1 cellular context compared by ENCODE assay signal in genomic region chr16:30949655-30950515, GRCh38.
TF ChIP-seq lines count a peak whose summit lies in the region.

No MANE protein-coding gene starts in this region.

TF ChIP-seq in HepG2, 621 proteins besides CTCF, POLR2A, EP300 and RAD21 (continued from another document):
- TF ChIP-seq ARID5B (CRISPR knock-in tag; IDR thresholded peaks at IDR 0.05) (peak; percentile 80), FLYWCH1 (CRISPR knock-in tag; IDR thresholded peaks at IDR 0.05) (no peak), SP1 (IDR thresholded peaks at IDR 0.05) (no peak), SP1 (CRISPR knock-in tag; IDR thresholded peaks at IDR 0.05) (peak; percentile 84), EHMT2 (IDR thresholded peaks at IDR 0.05; ENCODE audit: borderline replicate concordance, low read depth, low read length) (no peak), ZNF431 (CRISPR knock-in tag; IDR thresholded peaks at IDR 0.05; ENCODE audit: borderline replicate concordance, low read depth) (no peak; the same call in 1 of the 2 replicates), ZNF546 (CRISPR knock-in tag; conservative IDR thresholded peaks at IDR 0.05) (no peak; the same call in 1 of the 2 replicates), NFE2L1 (CRISPR knock-in tag; IDR thresholded peaks at IDR 0.05; ENCODE audit: borderline replicate concordance) (no peak), TRAFD1 (CRISPR knock-in tag; IDR thresholded peaks at IDR 0.05; ENCODE audit: borderline replicate concordance) (0 out of 2 replicates have a peak, but pooled peaks have one; percentile 54), FOXO1 (CRISPR knock-in tag; IDR thresholded peaks at IDR 0.05) (peak; percentile 86), TFDP2 (CRISPR knock-in tag; IDR thresholded peaks at IDR 0.05) (peak; percentile 58; the same call in 1 of the 2 replicates), ZNF788 (CRISPR knock-in tag; IDR thresholded peaks at IDR 0.05; ENCODE audit: borderline replicate concordance) (peak; percentile 98), NAIF1 (CRISPR knock-in tag; IDR thresholded peaks at IDR 0.05; ENCODE audit: borderline replicate concordance) (no peak; the same call in 1 of the 2 replicates), ZBTB10 (CRISPR knock-in tag; IDR thresholded peaks at IDR 0.05; ENCODE audit: borderline replicate concordance) (0 out of 2 replicates have a peak, but pooled peaks have one; percentile 22), ZNF598 (CRISPR knock-in tag; IDR thresholded peaks at IDR 0.05; ENCODE audit: borderline replicate concordance) (no peak), ZBTB7B (CRISPR knock-in tag; IDR thresholded peaks at IDR 0.05) (peak; percentile 84), MXD4 (CRISPR knock-in tag; IDR thresholded peaks at IDR 0.05) (peak; percentile 86), E2F2 (CRISPR knock-in tag; IDR thresholded peaks at IDR 0.05; ENCODE audit: borderline replicate concordance) (no peak), ZXDC (CRISPR knock-in tag; IDR thresholded peaks at IDR 0.05) (0 out of 2 replicates have a peak, but pooled peaks have one; percentile 57), PBX2 (CRISPR knock-in tag; IDR thresholded peaks at IDR 0.05) (no peak; the same call in 1 of the 2 replicates), ZNF773 (CRISPR knock-in tag; IDR thresholded peaks at IDR 0.05; ENCODE audit: borderline replicate concordance) (no peak; the same call in 1 of the 2 replicates), ZNF572 (CRISPR knock-in tag; IDR thresholded peaks at IDR 0.05) (no peak; the same call in 1 of the 2 replicates), TMF1 (CRISPR knock-in tag; IDR thresholded peaks at IDR 0.05; ENCODE audit: low read depth) (peak; percentile 77), ZNF101 (CRISPR knock-in tag; IDR thresholded peaks at IDR 0.05; ENCODE audit: borderline replicate concordance, low read depth) (no peak), GRHL1 (CRISPR knock-in tag; conservative IDR thresholded peaks at IDR 0.05) (no peak), ZNF326 (CRISPR knock-in tag; IDR thresholded peaks at IDR 0.05; ENCODE audit: borderline replicate concordance) (0 out of 2 replicates have a peak, but pooled peaks have one; percentile 94), IRF1 (CRISPR knock-in tag; IDR thresholded peaks at IDR 0.05; ENCODE audit: low read depth) (peak; percentile 90; the same call in 1 of the 2 replicates), GTF2F1 (IDR thresholded peaks at IDR 0.05; ENCODE audit: low read length) (no peak), SMYD3 (CRISPR knock-in tag; IDR thresholded peaks at IDR 0.05) (peak; percentile 74; the same call in 1 of the 2 replicates), MAZ (IDR thresholded peaks at IDR 0.05; ENCODE audit: borderline replicate concordance, low read depth, low read length) (0 out of 2 replicates have a peak, but pooled peaks have one; percentile 55), MAZ (CRISPR knock-in tag; IDR thresholded peaks at IDR 0.05; ENCODE audit: low read depth) (peak; percentile 91)
